In the genomic region with DNA sequence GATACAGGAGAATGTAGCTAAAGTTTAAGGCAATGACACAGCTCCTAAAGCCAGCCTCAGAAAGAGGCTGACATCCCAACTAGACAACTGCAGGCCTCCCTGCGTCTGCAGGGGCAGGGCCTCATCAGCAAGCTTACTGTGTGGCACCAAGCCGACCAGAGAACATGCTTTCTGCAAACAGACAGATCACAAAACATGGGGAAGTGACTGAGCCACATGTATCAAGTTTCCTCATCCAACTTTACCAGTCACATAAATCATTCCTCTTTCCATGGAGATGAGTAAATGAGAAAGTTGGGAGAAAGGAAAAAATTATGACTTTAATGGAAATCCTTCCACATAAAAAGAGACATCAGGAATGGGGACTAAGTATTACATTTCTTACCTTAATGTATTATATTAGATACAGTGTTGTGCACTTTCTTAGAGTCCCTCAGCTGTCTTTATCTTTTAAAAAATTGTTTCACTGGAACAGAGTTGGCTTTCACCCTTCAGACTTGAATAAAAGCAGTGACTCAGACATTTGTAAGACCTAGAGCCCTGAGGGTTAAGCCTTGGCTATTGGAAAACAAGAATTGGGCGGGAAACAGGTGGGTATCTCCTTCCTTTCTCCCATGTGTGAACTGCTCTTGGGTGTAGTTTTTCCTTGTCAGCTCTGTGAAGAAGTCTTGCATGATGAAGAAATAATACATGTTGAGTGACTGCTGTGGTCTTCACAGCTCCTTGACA, we compare ENCODE assay signal across 21 cellular contexts.
DNase-seq lines count a peak whose midpoint lies in the region; ATAC-seq and TF ChIP-seq lines count a peak whose summit lies in the region.
"Had no signal": no experiment of that assay in that cellular context is flagged by ENCODE, and none has a peak within 500 bp of the region (broad histone marks: within the 10 kb centered on the region; RNA-seq: fewer than 3 reads in every experiment).

No MANE protein-coding gene starts in this region.

- H3K27ac ChIP-seq in breast epithelium, result no peak overlapping the region
- H3K27ac ChIP-seq: upper lobe of right lung had no signal

- POLR2A ChIA-PET in MCF 10A (lab: Yijun Ruan, JAX), result no interaction called here

- H3K36me3 ChIP-seq in breast epithelium, result no peaks in the 10 kb centered on the region
- H3K36me3 ChIP-seq in MG63, result no peaks in the 10 kb centered on the region
- H3K36me3 ChIP-seq: upper lobe of right lung had no signal

- TF ChIP-seq CTCF in MCF 10A (IDR thresholded peaks at IDR 0.05; ENCODE audit: unreplicated experiment) (no peak), breast epithelium (IDR thresholded peaks at IDR 0.05) (no peak), fibroblast of the aortic adventitia (IDR thresholded peaks at IDR 0.05; ENCODE audit: insufficient read depth, low read length) (no peak)

- no peak overlapping the region for H3K27ac Mint-ChIP-seq in MCF 10A (ENCODE audit: low read depth, unreplicated experiment)
- H3K27ac Mint-ChIP-seq: activated T-helper 2 cell treated with anti-CD3 and anti-CD28 coated beads, Interferon-gamma antibody, Interleukin-2, Interleukin-4, amounts not matched to agents 10 μg/mL and 5 μg/mL and 100 μg/mL, durations not matched to agents 14 hours and 24 hours and 36 hours; CD4-positive, alpha-beta memory T cell; effector memory CD8-positive, alpha-beta T cell; T-helper 1 cell treated with Interleukin-12 subunit alpha and Interleukin-12 subunit beta and Interleukin-4 antibody, amounts not matched to agents 30 μg/mL and 1 μg/mL, for 36 hours had no signal

- H3K9me3 ChIP-seq in breast epithelium (no peaks in the 10 kb centered on the region), MG63 (no peaks in the 10 kb centered on the region; the same call in 1 of the 2 replicates)
- H3K9me3 ChIP-seq: upper lobe of right lung had no signal

- no peak overlapping the region for H3K4me3 Mint-ChIP-seq in MCF 10A (ENCODE audit: unreplicated experiment)
- H3K4me3 Mint-ChIP-seq: CD4-positive, alpha-beta memory T cell; effector memory CD8-positive, alpha-beta T cell; T-helper 1 cell treated with Interleukin-12 subunit alpha and Interleukin-12 subunit beta and Interleukin-4 antibody, amounts not matched to agents 30 μg/mL and 1 μg/mL, for 36 hours had no signal

- peaks cover 16% of the 10 kb centered on the region for H3K4me1 Mint-ChIP-seq in MCF 10A (ENCODE audit: insufficient read depth, unreplicated experiment)

- H3K27me3 ChIP-seq in breast epithelium (no peaks in the 10 kb centered on the region), MG63 (no peaks in the 10 kb centered on the region)
- H3K27me3 ChIP-seq: upper lobe of right lung had no signal

- CTCF ChIA-PET in MCF 10A (lab: Yijun Ruan, JAX), result interaction anchor here (1.1 to 1.5 kb wide), 2 partner anchors 9 to 19 kb away, joined by 3 read pairs; no protein-coding TSS in a partner anchor

- BruUV-seq in MCF 10A (replicated peaks; lab: Mats Ljungman, UMichigan), result no TSS peak

- H3K4me3 ChIP-seq in breast epithelium (no peak overlapping the region), fibroblast of the aortic adventitia (ENCODE audit: low read depth, low read length) (no peak overlapping the region), MG63 (no peak overlapping the region)
- H3K4me3 ChIP-seq: upper lobe of right lung had no signal

- no peak for ATAC-seq in GM19328 (IDR thresholded peaks at IDR 0.05; ENCODE audit: unreplicated experiment)
- ATAC-seq: effector memory CD8-positive, alpha-beta T cell; left ventricle myocardium superior; Right ventricle myocardium inferior; upper lobe of right lung had no signal

- H3K4me1 ChIP-seq in breast epithelium, result no peaks in the 10 kb centered on the region
- H3K4me1 ChIP-seq: upper lobe of right lung had no signal

- intact Hi-C loops in MCF 10A (cut with micrococcal nuclease), result no loop called here
- intact Hi-C loops in breast epithelium (cut with DNase I; ENCODE audit: low total_unique reads), result no loop called here

- H3K9me3 Mint-ChIP-seq in MCF 10A (ENCODE audit: unreplicated experiment), result peaks cover 7% of the 10 kb centered on the region
- H3K9me3 Mint-ChIP-seq: activated T-helper 2 cell treated with anti-CD3 and anti-CD28 coated beads, Interferon-gamma antibody, Interleukin-2, Interleukin-4, amounts not matched to agents 10 μg/mL and 5 μg/mL and 100 μg/mL, durations not matched to agents 14 hours and 24 hours and 36 hours had no signal

- no peaks in the 10 kb centered on the region for H3K27me3 Mint-ChIP-seq in MCF 10A (ENCODE audit: insufficient read depth, unreplicated experiment)
- H3K27me3 Mint-ChIP-seq: effector memory CD8-positive, alpha-beta T cell had no signal

- DNase-seq in MCF 10A (ENCODE audit: unreplicated experiment), result peak; percentile 63
- DNase-seq in breast epithelium (ENCODE audit: low spot score in 2 of 2), result no peak
- DNase-seq in RPMI7951 (ENCODE audit: low read depth), result peak; percentile 79
- peak; percentile 17 for DNase-seq in fibroblast of the aortic adventitia (ENCODE audit: low read depth)
- DNase-seq in SIG-M5 (lab: John Stamatoyannopoulos, UW), result no peak
- DNase-seq in MG63, result no peak
- no peak for DNase-seq in EL
- DNase-seq: activated CD4-positive, CD25-positive, alpha-beta regulatory T cell; amniotic stem cell; CD4-positive, alpha-beta memory T cell; effector memory CD8-positive, alpha-beta T cell; HCEC 1CT; left ventricle myocardium superior; NCI-H1048; NK-92 treated with Interleukin-12 subunit alpha and Interleukin-12 subunit beta, amount 100 ng/mL, for 24 hours; stimulated activated naive CD4-positive, alpha-beta T cell treated with Interleukin-2 at 50 U/mL for 16 hours; upper lobe of right lung had no signal

- no peaks in the 10 kb centered on the region for H3K36me3 Mint-ChIP-seq in MCF 10A (ENCODE audit: insufficient read depth, unreplicated experiment)
- H3K36me3 Mint-ChIP-seq: CD4-positive, alpha-beta memory T cell had no signal

- TF ChIP-seq POLR2A in breast epithelium (IDR thresholded peaks at IDR 0.05), result no peak

Comparison
In these comparisons a context has a peak if more than half of its experiments do, and no peak if none do; other contexts are left out.
1. DNase-seq: peak in MCF 10A (single experiment), RPMI7951 (single experiment) and fibroblast of the aortic adventitia (single experiment); none in breast epithelium (0 of 2), SIG-M5 (single experiment), MG63 (single experiment) and EL (single experiment).